In genomic region chr3:51371943-51372557, GRCh38 we compare ENCODE assay signal across 9 cellular contexts. TPM values are rescaled to one million over a fixed set of nuclear protein-coding genes. Genes with fewer than 3 reads are reported as not detected.
DNase-seq lines count a peak whose midpoint lies in the region; ATAC-seq, FAIRE-seq and TF ChIP-seq lines count a peak whose summit lies in the region.
"Had no signal": no experiment of that assay in that cellular context is flagged by ENCODE, and none has a peak within 500 bp of the region (broad histone marks: within the 10 kb centered on the region; RNA-seq: fewer than 3 reads in every experiment).

No MANE protein-coding gene starts in this region.

- TF ChIP-seq CTCF in lower lobe of right lung (IDR thresholded peaks at IDR 0.05) (peak; percentile 63), transverse colon (IDR thresholded peaks at IDR 0.05) (peak; percentile 49 to 63 (median 59))

- H3K4me3 ChIP-seq in lower lobe of right lung (no peak overlapping the region), transverse colon (no peak overlapping the region)

- DNase-seq in NCI-H82 (lab: John Stamatoyannopoulos, UW) (peak; percentile 83), NCI-H82 treated with DMSO at 0.1 percent for 48 hours (lab: John Stamatoyannopoulos, UW; ENCODE audit: unreplicated experiment) (no peak), LoVo (ENCODE audit: low spot score) (peak; percentile 55), dermis microvascular lymphatic vessel endothelial cell (ENCODE audit: low read depth in 2 of 2) (peak; percentile 64 to 75), lower lobe of right lung (no peak), transverse colon (peak; percentile 44)

- H3K27me3 ChIP-seq in lower lobe of right lung (ENCODE audit: low read depth) (peaks cover 8% of the 10 kb centered on the region), transverse colon (no peaks in the 10 kb centered on the region)

- H3K36me3 ChIP-seq in lower lobe of right lung (no peaks in the 10 kb centered on the region), transverse colon (no peaks in the 10 kb centered on the region)

- no peak for TF ChIP-seq POLR2A in transverse colon (IDR thresholded peaks at IDR 0.05)

- 0 to 26% methylated on average over 1 to 4 of the region's 4 CpGs for WGBS in transverse colon (ENCODE audit: low coverage in 1 of 2), 2 donors

- H3K9me3 ChIP-seq in lower lobe of right lung (no peaks in the 10 kb centered on the region), transverse colon (no peaks in the 10 kb centered on the region)

- in situ Hi-C loops in transverse colon (cut with MboI; ENCODE audit: low pct_ligation_motif_present in 1 of 4, low pct_unique_long_range_greater_than_20kb in 1 of 4, low sequenced_read_pairs in 3 of 4) = loop anchor here in 3 of 4 donors (5.0 to 25.0 kb wide), 4 partner anchors 385 to 747 kb away; no protein-coding TSS in a partner anchor

- intact Hi-C loops in lower lobe of right lung (cut with DNase I) = no loop called here
- intact Hi-C loops in transverse colon (cut with DNase I; ENCODE audit: low total_unique reads) = no loop called here

- H3K27ac ChIP-seq in lower lobe of right lung (no peak overlapping the region), transverse colon (no peak overlapping the region)

- H3K4me1 ChIP-seq in lower lobe of right lung = no peaks in the 10 kb centered on the region
- H3K4me1 ChIP-seq in transverse colon = no peaks in the 10 kb centered on the region

- peak; percentile 51 to 59 for ATAC-seq in lower lobe of right lung
- no peak for ATAC-seq in GM18520 (IDR thresholded peaks at IDR 0.05; ENCODE audit: unreplicated experiment)

- TF ChIP-seq EP300 in transverse colon (IDR thresholded peaks at IDR 0.05; ENCODE audit: low read depth) = no peak

- peak; percentile 83 for FAIRE-seq in TTC549 (lab: Jason Lieb, UNC)
- FAIRE-seq: colon had no signal

RNA-seq across cellular contexts. Expression of gene MANF, which starts 13.0 kb away (rescaled TPM):
- total RNA-seq in dermis microvascular lymphatic vessel endothelial cell = 60.7 and 75.7 TPM in 2 replicates
- 59.8 TPM for total RNA-seq in lower lobe of right lung
- total RNA-seq in transverse colon = 10 to 100 TPM; 15.7 to 56.2 (median 26.6) TPM

RNA-seq across cellular contexts. Expression of gene RBM15B, which starts 19.0 kb away (rescaled TPM):
- total RNA-seq in dermis microvascular lymphatic vessel endothelial cell (27.2 and 38.3 TPM in 2 replicates), lower lobe of right lung (24.3 TPM), transverse colon (10 to 100 TPM; 19.1 to 69.9 (median 28.0) TPM)

Comparison
In these comparisons a context has a peak if more than half of its experiments do, and no peak if none do; other contexts are left out.
1. DNase-seq: peak in NCI-H82 (single experiment), LoVo (single experiment), dermis microvascular lymphatic vessel endothelial cell (2 of 2) and transverse colon (single experiment); none in NCI-H82 treated with DMSO at 0.1 percent for 48 hours (single experiment) and lower lobe of right lung (single experiment).